In genomic region chrX:108584617-108585211, GRCh38 we compare ENCODE assay signal across 10 cellular contexts.
A peak's percentile ranks its signal among the peaks of the same experiment; 100 is the strongest.
DNase-seq lines count a peak whose midpoint lies in the region; ATAC-seq, FAIRE-seq and TF ChIP-seq lines count a peak whose summit lies in the region.
"Had no signal": no experiment of that assay in that cellular context is flagged by ENCODE, and none has a peak within 500 bp of the region (broad histone marks: within the 10 kb centered on the region; RNA-seq: fewer than 3 reads in every experiment).

No MANE protein-coding gene starts in this region.

- CTCF ChIA-PET in HEK293 (lab: Yijun Ruan, JAX): interaction anchor here (0.6 to 1.9 kb wide), 7 partner anchors 10 to 1605 kb away, joined by 3 to 11 read pairs (median 5); no protein-coding TSS in a partner anchor
- CTCF ChIA-PET in WTC11 (lab: Charles Lee): interaction anchor here (0.9 kb wide), 1 partner anchor 37 kb away, joined by 3 read pairs; no protein-coding TSS in a partner anchor

- no peaks in the 10 kb centered on the region for H4K20me1 ChIP-seq in keratinocyte (ENCODE audit: control insufficient read depth, extremely low read depth, insufficient read depth, low read length)

- peaks cover 19% of the 10 kb centered on the region for H3K36me3 Mint-ChIP-seq in WTC11

- no peak overlapping the region for H2AFZ ChIP-seq in keratinocyte (ENCODE audit: control insufficient read depth, low read length)
- H2AFZ ChIP-seq: parathyroid adenoma had no signal

- H3K9me3 Mint-ChIP-seq in WTC11: peaks cover 6% of the 10 kb centered on the region

- no peak for TF ChIP-seq CTCF in HEK293 (tag by site-specific recombination; IDR thresholded peaks at IDR 0.05)
- TF ChIP-seq CTCF in WTC11 (IDR thresholded peaks at IDR 0.05): no peak; the same call in 1 of the 2 replicates
- TF ChIP-seq CTCF in keratinocyte (optimal IDR thresholded peaks at IDR 0.05 in 1 of 3, IDR thresholded peaks at IDR 0.05 in 1 of 3, conservative IDR thresholded peaks at IDR 0.05 in 1 of 3; ENCODE audit: extremely low read depth in 1 of 3, insufficient read depth in 2 of 3, low read length in 3 of 3): peak; percentile 29 to 60 (median 42)

- H3K27ac ChIP-seq in HEK293 (ENCODE audit: extremely low read depth, low read depth, low read length) (no peak overlapping the region), keratinocyte (ENCODE audit: control insufficient read depth, insufficient read depth, low read length) (no peak overlapping the region)
- H3K27ac ChIP-seq: parathyroid adenoma, tibial artery had no signal

- FAIRE-seq in keratinocyte (lab: Jason Lieb, UNC): peak; percentile 81

- POLR2A ChIA-PET in HEK293 (lab: Yijun Ruan, JAX) (no interaction called here), WTC11 (lab: Charles Lee) (no interaction called here)

- H3K4me2 ChIP-seq in keratinocyte (ENCODE audit: control insufficient read depth, extremely low read depth, insufficient read depth, low read depth, low read length): no peak overlapping the region

- peak; percentile 3 for DNase-seq in CD1c-positive myeloid dendritic cell (ENCODE audit: extremely low spot score)
- peak; percentile 29 for DNase-seq in WTC11 (ENCODE audit: low spot score)
- DNase-seq in keratinocyte (ENCODE audit: low read depth, low spot score): no peak
- DNase-seq in NK-92 (lab: John Stamatoyannopoulos, UW; ENCODE audit: unreplicated experiment): no peak
- no peak for DNase-seq in epidermal melanocyte (ENCODE audit: insufficient read length, low spot score)
- DNase-seq: tibial artery had no signal

- 0 out of 2 replicates have a peak, but pooled peaks cover 4% of the 10 kb centered on the region for H3K4me1 ChIP-seq in HEK293 (ENCODE audit: control insufficient read depth, insufficient read depth, low read length)
- H3K4me1 ChIP-seq in keratinocyte (ENCODE audit: control insufficient read depth, extremely low read depth, insufficient read depth, low read length): no peaks in the 10 kb centered on the region
- H3K4me1 ChIP-seq: parathyroid adenoma, tibial artery had no signal

- no peaks in the 10 kb centered on the region for H3K27me3 Mint-ChIP-seq in WTC11 (ENCODE audit: low read depth)

- H3K4me3 Mint-ChIP-seq in WTC11: no peak overlapping the region

- peaks cover 4% of the 10 kb centered on the region for H3K27me3 ChIP-seq in keratinocyte (ENCODE audit: control insufficient read depth, extremely low read depth, insufficient read depth, low read length)
- H3K27me3 ChIP-seq: tibial artery had no signal

- peak overlapping the region; percentile 30; the same call in 1 of the 2 replicates for H3K27ac Mint-ChIP-seq in WTC11

- ATAC-seq in WTC11 (no peak), GM21423 (IDR thresholded peaks at IDR 0.05; ENCODE audit: unreplicated experiment) (no peak), GM18517 (IDR thresholded peaks at IDR 0.05; ENCODE audit: unreplicated experiment) (no peak)

- dilution Hi-C loops in keratinocyte (cut with MboI; ENCODE audit: extremely low pct_ligation_motif_present, low sequenced_read_pairs): no loop called here

- H3K9me3 ChIP-seq in HEK293 (ENCODE audit: control insufficient read depth, insufficient read depth, low read depth, low read length): no peaks in the 10 kb centered on the region
- no peaks in the 10 kb centered on the region for H3K9me3 ChIP-seq in keratinocyte (ENCODE audit: control insufficient read depth, low read depth, low read length)
- H3K9me3 ChIP-seq: tibial artery had no signal

- peaks cover 0 to 9% of the 10 kb centered on the region in 2 experiments; a peak in 2 of 3 replicates for H3K36me3 ChIP-seq in HEK293 (ENCODE audit: control insufficient read depth in 2 of 2, insufficient read depth in 1 of 2, low read length in 2 of 2)
- H3K36me3 ChIP-seq in keratinocyte (ENCODE audit: control insufficient read depth in 2 of 2, extremely low read depth in 1 of 2, insufficient read depth in 2 of 2, low read length in 2 of 2): peaks cover 0 to 2% of the 10 kb centered on the region in 2 experiments
- H3K36me3 ChIP-seq: tibial artery had no signal

- H3K4me3 ChIP-seq in HEK293 (ENCODE audit: low read depth, low read length) (no peak overlapping the region), keratinocyte (ENCODE audit: control insufficient read depth in 2 of 3, extremely low read depth in 1 of 3, insufficient read depth in 2 of 3, low read depth in 1 of 3, low read length in 3 of 3) (no peak overlapping the region)
- H3K4me3 ChIP-seq: tibial artery had no signal

- H3K4me1 Mint-ChIP-seq in WTC11: peaks cover 18% of the 10 kb centered on the region

- no peak overlapping the region for H3K9ac ChIP-seq in keratinocyte (ENCODE audit: control insufficient read depth, extremely low read depth, insufficient read depth, low read length)
- H3K9ac ChIP-seq: parathyroid adenoma had no signal

- H3K79me2 ChIP-seq in keratinocyte (ENCODE audit: control insufficient read depth, insufficient read depth, low read length): no peaks in the 10 kb centered on the region
- H3K79me2 ChIP-seq: parathyroid adenoma had no signal

- no peaks in the 10 kb centered on the region for H3K9me1 ChIP-seq in keratinocyte (ENCODE audit: control insufficient read depth, extremely low read depth, insufficient read depth, low read length)

TF ChIP-seq in HEK293, 187 proteins besides CTCF, POLR2A, EP300 and RAD21:
- TF ChIP-seq ZNF777 (tag by site-specific recombination; IDR thresholded peaks at IDR 0.05; ENCODE audit: borderline replicate concordance): no peak
- TF ChIP-seq ZNF398 (tag by site-specific recombination; IDR thresholded peaks at IDR 0.05): no peak
- TF ChIP-seq ZBTB8A (tag by site-specific recombination; IDR thresholded peaks at IDR 0.05): no peak
- TF ChIP-seq ZNF514 (tag by site-specific recombination; IDR thresholded peaks at IDR 0.05): no peak
- no peak for TF ChIP-seq MEIS1 (CRISPR knock-in tag; IDR thresholded peaks at IDR 0.05; ENCODE audit: borderline replicate concordance)
- peak; percentile 39 for TF ChIP-seq ZNF654 (tag by site-specific recombination; IDR thresholded peaks at IDR 0.05; ENCODE audit: low read depth)
TF ChIP-seq in HEK293: peak in this region for 1.

TF ChIP-seq in WTC11, 78 proteins besides CTCF, POLR2A, EP300 and RAD21:
- no peak for TF ChIP-seq ZNF281 (CRISPR knock-in tag; IDR thresholded peaks at IDR 0.05)
- no peak for TF ChIP-seq HMGA2 (CRISPR knock-in tag; IDR thresholded peaks at IDR 0.05)
- no peak for TF ChIP-seq NR1H2 (CRISPR knock-in tag; IDR thresholded peaks at IDR 0.05)
- TF ChIP-seq, protein P1, sequence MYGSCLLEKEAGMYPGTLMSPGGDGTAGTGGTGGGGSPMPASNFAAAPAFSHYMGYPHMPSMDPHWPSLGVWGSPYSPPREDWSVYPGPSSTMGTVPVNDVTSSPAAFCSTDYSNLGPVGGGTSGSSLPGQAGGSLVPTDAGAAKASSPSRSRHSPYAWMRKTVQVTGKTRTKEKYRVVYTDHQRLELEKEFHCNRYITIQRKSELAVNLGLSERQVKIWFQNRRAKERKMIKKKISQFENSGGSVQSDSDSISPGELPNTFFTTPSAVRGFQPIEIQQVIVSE (CRISPR knock-in tag; IDR thresholded peaks at IDR 0.05; ENCODE audit: borderline replicate concordance): no peak
TF ChIP-seq in WTC11: peak in this region for 0.

Comparison
In these comparisons a context has a peak if more than half of its experiments do, and no peak if none do; other contexts are left out.
1. DNase-seq: peak in CD1c-positive myeloid dendritic cell (single experiment) and WTC11 (single experiment); none in keratinocyte (single experiment), NK-92 (single experiment) and epidermal melanocyte (single experiment).
2. CTCF ChIP-seq: peak in keratinocyte (3 of 3); none in HEK293 (single experiment) and WTC11 (single experiment).